In genomic region chr13:58376349-58376748, GRCh38 we compare ENCODE assay signal across 25 cellular contexts.
DNase-seq lines count a peak whose midpoint lies in the region; ATAC-seq, FAIRE-seq and TF ChIP-seq lines count a peak whose summit lies in the region.
"Had no signal": no experiment of that assay in that cellular context is flagged by ENCODE, and none has a peak within 500 bp of the region (broad histone marks: within the 10 kb centered on the region; RNA-seq: fewer than 3 reads in every experiment).

No MANE protein-coding gene starts in this region.

- no peak overlapping the region for H3K27ac Mint-ChIP-seq in Calu3 (ENCODE audit: unreplicated experiment)
- H3K27ac Mint-ChIP-seq: CD4-positive, CD25-positive, alpha-beta regulatory T cell had no signal

- H3K36me3 Mint-ChIP-seq in Calu3 (ENCODE audit: insufficient read depth, unreplicated experiment) = no peaks in the 10 kb centered on the region
- H3K36me3 Mint-ChIP-seq: CD4-positive, CD25-positive, alpha-beta regulatory T cell had no signal

- H4K20me1 ChIP-seq in GM12878 (ENCODE audit: control insufficient read depth, insufficient read depth) = no peaks in the 10 kb centered on the region
- H4K20me1 ChIP-seq: BLaER1 had no signal

- H3K79me2 ChIP-seq in GM12878 (ENCODE audit: control insufficient read depth, insufficient read depth, low read length) = no peaks in the 10 kb centered on the region

- no peaks in the 10 kb centered on the region for H3K4me1 Mint-ChIP-seq in Calu3 (ENCODE audit: low read depth, unreplicated experiment)
- H3K4me1 Mint-ChIP-seq: CD4-positive, CD25-positive, alpha-beta regulatory T cell had no signal

- H3K9ac ChIP-seq in GM12878 (ENCODE audit: control insufficient read depth, insufficient read depth, low read length) = no peak overlapping the region
- H3K9ac ChIP-seq: BLaER1, SK-N-SH had no signal

- no peak for TF ChIP-seq RAD21 in GM12878 (IDR thresholded peaks at IDR 0.05; ENCODE audit: insufficient read depth, low read depth, low read length)

- H3K36me3 ChIP-seq in GM12878 (ENCODE audit: control insufficient read depth in 2 of 2, insufficient read depth in 2 of 2, low read length in 1 of 2) = no peaks in the 10 kb centered on the region
- no peaks in the 10 kb centered on the region for H3K36me3 ChIP-seq in brain microvascular endothelial cell (replicated peaks)
- H3K36me3 ChIP-seq: BLaER1 had no signal

- H3K9me3 Mint-ChIP-seq in Calu3 (ENCODE audit: low read depth, unreplicated experiment) = no peaks in the 10 kb centered on the region

- BruUV-seq in GM12878 (replicated peaks; lab: Mats Ljungman, UMichigan) (no TSS peak), Calu3 (replicated peaks; lab: Mats Ljungman, UMichigan) (no TSS peak)

- no peaks in the 10 kb centered on the region for H3K27me3 Mint-ChIP-seq in Calu3 (ENCODE audit: unreplicated experiment)
- H3K27me3 Mint-ChIP-seq: CD4-positive, CD25-positive, alpha-beta regulatory T cell had no signal

- POLR2A ChIA-PET in GM12878 (lab: Charles Lee) = no interaction called here

- H3K4me3 Mint-ChIP-seq in Calu3 (ENCODE audit: low read depth, unreplicated experiment) = no peak overlapping the region
- H3K4me3 Mint-ChIP-seq: CD4-positive, CD25-positive, alpha-beta regulatory T cell had no signal

- TF ChIP-seq EP300 in GM12878 (IDR thresholded peaks at IDR 0.05; ENCODE audit: borderline replicate concordance in 1 of 2, control insufficient read depth in 1 of 2, low read depth in 2 of 2, low read length in 2 of 2) = no peak

- ATAC-seq in GM18868 (IDR thresholded peaks at IDR 0.05; ENCODE audit: unreplicated experiment) = peak; percentile 19
- ATAC-seq in HG02610 (IDR thresholded peaks at IDR 0.05; ENCODE audit: unreplicated experiment) = peak; percentile 32
- peak; percentile 9 for ATAC-seq in HG03575 (IDR thresholded peaks at IDR 0.05; ENCODE audit: extremely low read depth, insufficient number of reproducible peaks, low FRiP score, unreplicated experiment)
- ATAC-seq in GM12878 = peak; percentile 69
- ATAC-seq in GM19328 (IDR thresholded peaks at IDR 0.05; ENCODE audit: unreplicated experiment) = no peak
- ATAC-seq: PC-3 had no signal

- SMC1A ChIA-PET in GM12878 (lab: Charles Lee; ENCODE audit: uncharacterized antibody, unreplicated experiment) = interaction anchor here (0.8 to 3.4 kb wide), 11 partner anchors 9 to 583 kb away, joined by 3 to 23 read pairs (median 3); no protein-coding TSS in a partner anchor

- no peak for TF ChIP-seq POLR2A in GM12878 (IDR thresholded peaks at IDR 0.05; ENCODE audit: low read depth, low read length)

- in situ Hi-C loops in GM12878 (cut with MboI) (no loop called here), brain microvascular endothelial cell (cut with HindIII; ENCODE audit: low pct_ligation_motif_present, low sequenced_read_pairs) (no loop called here)

- H3K4me1 ChIP-seq in GM12878 (ENCODE audit: control insufficient read depth, insufficient read depth, low read length) = no peaks in the 10 kb centered on the region
- H3K4me1 ChIP-seq: BLaER1 had no signal

- no peak overlapping the region for H3K27ac ChIP-seq in GM12878 (ENCODE audit: control insufficient read depth, insufficient read depth)
- H3K27ac ChIP-seq in brain microvascular endothelial cell = no peak overlapping the region
- H3K27ac ChIP-seq: BLaER1 had no signal

- H3K9me3 ChIP-seq in GM12878 (replicated peaks; ENCODE audit: control insufficient read depth, insufficient read depth, low read length) = no peaks in the 10 kb centered on the region
- H3K9me3 ChIP-seq: BLaER1, SK-N-SH had no signal

- H3K4me2 ChIP-seq in GM12878 (ENCODE audit: control insufficient read depth, insufficient read depth) = no peak overlapping the region
- H3K4me2 ChIP-seq: BLaER1, SK-N-SH had no signal

- no peak overlapping the region for H3K4me3 ChIP-seq in GM12878
- H3K4me3 ChIP-seq in brain microvascular endothelial cell (ENCODE audit: low read depth, low read length) = no peak overlapping the region
- H3K4me3 ChIP-seq: BLaER1 had no signal

- FAIRE-seq in GM12878 (lab: Jason Lieb, UNC) = no peak
- FAIRE-seq: A204.1, D721Med, H1 had no signal

- no peak overlapping the region for H2AFZ ChIP-seq in GM12878 (ENCODE audit: control insufficient read depth, low read depth, low read length)

- CTCF ChIA-PET in GM12878 (lab: Yijun Ruan, JAX) = interaction anchor here (0.5 to 2.1 kb wide), 4 partner anchors 11 to 1248 kb away, joined by 3 to 7 read pairs (median 3); no protein-coding TSS in a partner anchor
- CTCF ChIA-PET in Calu3 (lab: Charles Lee) = no interaction called here

- TF ChIP-seq CTCF in GM12878 (IDR thresholded peaks at IDR 0.05 in 2 of 3, conservative IDR thresholded peaks at IDR 0.05 in 1 of 3; ENCODE audit: control insufficient read depth in 2 of 3, extremely low read depth in 1 of 3, insufficient read depth in 1 of 3, low read depth in 3 of 3, low read length in 3 of 3) (no peak), Calu3 (IDR thresholded peaks at IDR 0.05; ENCODE audit: unreplicated experiment) (no peak), brain microvascular endothelial cell (IDR thresholded peaks at IDR 0.05; ENCODE audit: low read depth, low read length, missing control alignments) (no peak)

- no peak for DNase-seq in GM12878 (ENCODE audit: low read depth, low spot score)
- no peak for DNase-seq in Calu3
- DNase-seq in brain microvascular endothelial cell = no peak
- DNase-seq: CD4-positive, CD25-positive, alpha-beta regulatory T cell; HCEC 1CT; Karpas-422; NCI-H1092 treated with DMSO at 0.1 percent for 48 hours; NCI-H1436; NCI-H187; NCI-H2081 treated with DMSO at 0.1 percent for 48 hours; NCI-H2171; NCI-H226; NCI-H510A; NCI-H69; PC-3; SK-N-SH; T-helper 2 cell had no signal

- H3K27me3 ChIP-seq in GM12878 (replicated peaks in 1 of 2; ENCODE audit: control insufficient read depth in 2 of 2, insufficient read depth in 2 of 2, low read length in 1 of 2) (no peaks in the 10 kb centered on the region), brain microvascular endothelial cell (replicated peaks) (no peaks in the 10 kb centered on the region)
- H3K27me3 ChIP-seq: BLaER1 had no signal

- RAD21 ChIA-PET in GM12878 (lab: Charles Lee; ENCODE audit: unreplicated experiment) = interaction anchor here (0.5 to 1.6 kb wide), 6 partner anchors 9 to 583 kb away, joined by 3 to 9 read pairs (median 3); no protein-coding TSS in a partner anchor

- intact Hi-C loops in GM12878 (cut with micrococcal nuclease; ENCODE audit: unreplicated experiment) (loop anchor here (2.0 kb wide), 1 partner anchor 582 kb away; no protein-coding TSS in a partner anchor), Calu3 (cut with micrococcal nuclease; ENCODE audit: unreplicated experiment) (no loop called here)

- 4% methylated on average over 1 of the region's 1 CpG for WGBS in GM12878 (ENCODE audit: insufficient coverage, insufficient replicate concordance, low lambda C conversion rate, missing lambda C conversion rate)

TF ChIP-seq in GM12878, 131 proteins besides CTCF, POLR2A, EP300 and RAD21 (continues in another document):
- no peak for TF ChIP-seq NKRF (conservative IDR thresholded peaks at IDR 0.05)
- TF ChIP-seq NRF1 (conservative IDR thresholded peaks at IDR 0.05; ENCODE audit: low read depth, low read length) = no peak
- no peak for TF ChIP-seq CEBPZ (IDR thresholded peaks at IDR 0.05; ENCODE audit: low read depth, low read length)
- TF ChIP-seq LARP7 (IDR thresholded peaks at IDR 0.05) = no peak
- TF ChIP-seq FOS (IDR thresholded peaks at IDR 0.05; ENCODE audit: borderline replicate concordance, extremely low read depth, insufficient read length) = no peak
